1 cellular context compared by ENCODE assay signal in genomic region chr12:89768586-89769482, GRCh38.
A peak's percentile ranks its signal among the peaks of the same experiment; 100 is the strongest.
TF ChIP-seq lines count a peak whose summit lies in the region.

No MANE protein-coding gene starts in this region.

TF ChIP-seq in A549, 52 proteins besides CTCF, POLR2A, EP300 and RAD21 (continued from another document):
- TF ChIP-seq, protein P1, sequence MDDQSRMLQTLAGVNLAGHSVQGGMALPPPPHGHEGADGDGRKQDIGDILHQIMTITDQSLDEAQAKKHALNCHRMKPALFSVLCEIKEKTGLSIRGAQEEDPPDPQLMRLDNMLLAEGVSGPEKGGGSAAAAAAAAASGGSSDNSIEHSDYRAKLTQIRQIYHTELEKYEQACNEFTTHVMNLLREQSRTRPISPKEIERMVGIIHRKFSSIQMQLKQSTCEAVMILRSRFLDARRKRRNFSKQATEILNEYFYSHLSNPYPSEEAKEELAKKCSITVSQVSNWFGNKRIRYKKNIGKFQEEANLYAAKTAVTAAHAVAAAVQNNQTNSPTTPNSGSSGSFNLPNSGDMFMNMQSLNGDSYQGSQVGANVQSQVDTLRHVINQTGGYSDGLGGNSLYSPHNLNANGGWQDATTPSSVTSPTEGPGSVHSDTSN (IDR thresholded peaks at IDR 0.05), result no peak
- TF ChIP-seq, protein P2, sequence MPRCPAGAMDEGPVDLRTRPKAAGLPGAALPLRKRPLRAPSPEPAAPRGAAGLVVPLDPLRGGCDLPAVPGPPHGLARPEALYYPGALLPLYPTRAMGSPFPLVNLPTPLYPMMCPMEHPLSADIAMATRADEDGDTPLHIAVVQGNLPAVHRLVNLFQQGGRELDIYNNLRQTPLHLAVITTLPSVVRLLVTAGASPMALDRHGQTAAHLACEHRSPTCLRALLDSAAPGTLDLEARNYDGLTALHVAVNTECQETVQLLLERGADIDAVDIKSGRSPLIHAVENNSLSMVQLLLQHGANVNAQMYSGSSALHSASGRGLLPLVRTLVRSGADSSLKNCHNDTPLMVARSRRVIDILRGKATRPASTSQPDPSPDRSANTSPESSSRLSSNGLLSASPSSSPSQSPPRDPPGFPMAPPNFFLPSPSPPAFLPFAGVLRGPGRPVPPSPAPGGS (IDR thresholded peaks at IDR 0.05), result peak; percentile 53; the same call in 1 of the 3 replicates
- no peak for TF ChIP-seq NPAS2 (CRISPR knock-in tag; IDR thresholded peaks at IDR 0.05; ENCODE audit: borderline replicate concordance)
- no peak for TF ChIP-seq RNF2 (IDR thresholded peaks at IDR 0.05; ENCODE audit: borderline replicate concordance, low read depth)
- TF ChIP-seq FOXS1 (CRISPR knock-in tag; IDR thresholded peaks at IDR 0.05), result no peak
- TF ChIP-seq EHMT2 (IDR thresholded peaks at IDR 0.05; ENCODE audit: low read depth), result no peak
- no peak for TF ChIP-seq TP53 (CRISPR knock-in tag; IDR thresholded peaks at IDR 0.05)
